ENCODE assay signal across 1 cellular context in genomic region chr5:32232441-32233219, GRCh38.
A peak's percentile ranks its signal among the peaks of the same experiment; 100 is the strongest.
TF ChIP-seq lines count a peak whose summit lies in the region.

No MANE protein-coding gene starts in this region.

TF ChIP-seq in HepG2, 621 proteins besides CTCF, POLR2A, EP300 and RAD21 (continued from another document and continues in another):
- TF ChIP-seq, protein P1, sequence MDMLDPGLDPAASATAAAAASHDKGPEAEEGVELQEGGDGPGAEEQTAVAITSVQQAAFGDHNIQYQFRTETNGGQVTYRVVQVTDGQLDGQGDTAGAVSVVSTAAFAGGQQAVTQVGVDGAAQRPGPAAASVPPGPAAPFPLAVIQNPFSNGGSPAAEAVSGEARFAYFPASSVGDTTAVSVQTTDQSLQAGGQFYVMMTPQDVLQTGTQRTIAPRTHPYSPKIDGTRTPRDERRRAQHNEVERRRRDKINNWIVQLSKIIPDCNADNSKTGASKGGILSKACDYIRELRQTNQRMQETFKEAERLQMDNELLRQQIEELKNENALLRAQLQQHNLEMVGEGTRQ (IDR thresholded peaks at IDR 0.05; ENCODE audit: low read depth, low read length) = no peak
- TF ChIP-seq, protein P1 (CRISPR knock-in tag; IDR thresholded peaks at IDR 0.05; ENCODE audit: borderline replicate concordance) = no peak
- TF ChIP-seq SSRP1 (CRISPR knock-in tag; IDR thresholded peaks at IDR 0.05) (peak; percentile 62; the same call in 1 of the 2 replicates), ZNF557 (CRISPR knock-in tag; IDR thresholded peaks at IDR 0.05) (no peak), GATA4 (IDR thresholded peaks at IDR 0.05; ENCODE audit: borderline replicate concordance, low read depth) (no peak), ZNF292 (CRISPR knock-in tag; IDR thresholded peaks at IDR 0.05; ENCODE audit: borderline replicate concordance, low read depth) (no peak), POGK (CRISPR knock-in tag; conservative IDR thresholded peaks at IDR 0.05) (no peak), ZNF263 (CRISPR knock-in tag; IDR thresholded peaks at IDR 0.05) (no peak), PLRG1 (conservative IDR thresholded peaks at IDR 0.05) (no peak), ZNF766 (CRISPR knock-in tag; IDR thresholded peaks at IDR 0.05; ENCODE audit: borderline replicate concordance) (no peak), ZNF44 (CRISPR knock-in tag; IDR thresholded peaks at IDR 0.05) (no peak), ZHX1 (CRISPR knock-in tag; IDR thresholded peaks at IDR 0.05; ENCODE audit: low read depth) (no peak), GABPA (IDR thresholded peaks at IDR 0.05; ENCODE audit: low read depth, low read length) (no peak), GABPA (CRISPR knock-in tag; IDR thresholded peaks at IDR 0.05; ENCODE audit: low read depth) (0 out of 2 replicates have a peak, but pooled peaks have one; percentile 3), WIZ (CRISPR knock-in tag; IDR thresholded peaks at IDR 0.05) (no peak), MYNN (CRISPR knock-in tag; IDR thresholded peaks at IDR 0.05; ENCODE audit: low read depth) (no peak), HOXD1 (CRISPR knock-in tag; IDR thresholded peaks at IDR 0.05) (no peak), U2AF1 (optimal IDR thresholded peaks at IDR 0.05; ENCODE audit: low read depth, low read length) (no peak), ZC3H4 (CRISPR knock-in tag; IDR thresholded peaks at IDR 0.05; ENCODE audit: borderline replicate concordance) (no peak), ZNF562 (CRISPR knock-in tag; IDR thresholded peaks at IDR 0.05; ENCODE audit: borderline replicate concordance) (no peak), ZMYM4 (CRISPR knock-in tag; IDR thresholded peaks at IDR 0.05) (no peak), GATAD2A (CRISPR knock-in tag; IDR thresholded peaks at IDR 0.05) (peak; percentile 49), HDAC2 (CRISPR knock-in tag; IDR thresholded peaks at IDR 0.05) (0 out of 2 replicates have a peak, but pooled peaks have one; percentile 7), ZNF441 (CRISPR knock-in tag; IDR thresholded peaks at IDR 0.05; ENCODE audit: borderline replicate concordance) (no peak), SP4 (CRISPR knock-in tag; IDR thresholded peaks at IDR 0.05) (0 out of 2 replicates have a peak, but pooled peaks have one; percentile 24), FUBP1 (CRISPR knock-in tag; IDR thresholded peaks at IDR 0.05; ENCODE audit: borderline replicate concordance) (no peak), ZIK1 (CRISPR knock-in tag; IDR thresholded peaks at IDR 0.05; ENCODE audit: borderline replicate concordance, low read depth) (no peak), FOXM1 (CRISPR knock-in tag; IDR thresholded peaks at IDR 0.05) (no peak), ZNF317 (CRISPR knock-in tag; IDR thresholded peaks at IDR 0.05) (0 out of 2 replicates have a peak, but pooled peaks have one; percentile 19), ZNF552 (CRISPR knock-in tag; IDR thresholded peaks at IDR 0.05; ENCODE audit: borderline replicate concordance) (no peak), CBFB (CRISPR knock-in tag; IDR thresholded peaks at IDR 0.05) (no peak), ZNF749 (CRISPR knock-in tag; IDR thresholded peaks at IDR 0.05; ENCODE audit: borderline replicate concordance) (no peak), ZNF850 (CRISPR knock-in tag; conservative IDR thresholded peaks at IDR 0.05) (no peak), CC2D1A (CRISPR knock-in tag; IDR thresholded peaks at IDR 0.05) (no peak), REPIN1 (CRISPR knock-in tag; IDR thresholded peaks at IDR 0.05; ENCODE audit: borderline replicate concordance, low read depth) (no peak), ZNF274 (CRISPR knock-in tag; IDR thresholded peaks at IDR 0.05) (no peak), ZNF891 (CRISPR knock-in tag; IDR thresholded peaks at IDR 0.05) (no peak), ADNP (CRISPR knock-in tag; IDR thresholded peaks at IDR 0.05) (no peak), ZNF124 (CRISPR knock-in tag; IDR thresholded peaks at IDR 0.05) (no peak), RFXAP (CRISPR knock-in tag; IDR thresholded peaks at IDR 0.05; ENCODE audit: borderline replicate concordance) (no peak), ZNF672 (CRISPR knock-in tag; IDR thresholded peaks at IDR 0.05) (no peak), HNRNPH1 (optimal IDR thresholded peaks at IDR 0.05; ENCODE audit: low read depth, low read length) (no peak), SUZ12 (IDR thresholded peaks at IDR 0.05; ENCODE audit: low read depth, low read length) (no peak)
- TF ChIP-seq, protein P2, sequence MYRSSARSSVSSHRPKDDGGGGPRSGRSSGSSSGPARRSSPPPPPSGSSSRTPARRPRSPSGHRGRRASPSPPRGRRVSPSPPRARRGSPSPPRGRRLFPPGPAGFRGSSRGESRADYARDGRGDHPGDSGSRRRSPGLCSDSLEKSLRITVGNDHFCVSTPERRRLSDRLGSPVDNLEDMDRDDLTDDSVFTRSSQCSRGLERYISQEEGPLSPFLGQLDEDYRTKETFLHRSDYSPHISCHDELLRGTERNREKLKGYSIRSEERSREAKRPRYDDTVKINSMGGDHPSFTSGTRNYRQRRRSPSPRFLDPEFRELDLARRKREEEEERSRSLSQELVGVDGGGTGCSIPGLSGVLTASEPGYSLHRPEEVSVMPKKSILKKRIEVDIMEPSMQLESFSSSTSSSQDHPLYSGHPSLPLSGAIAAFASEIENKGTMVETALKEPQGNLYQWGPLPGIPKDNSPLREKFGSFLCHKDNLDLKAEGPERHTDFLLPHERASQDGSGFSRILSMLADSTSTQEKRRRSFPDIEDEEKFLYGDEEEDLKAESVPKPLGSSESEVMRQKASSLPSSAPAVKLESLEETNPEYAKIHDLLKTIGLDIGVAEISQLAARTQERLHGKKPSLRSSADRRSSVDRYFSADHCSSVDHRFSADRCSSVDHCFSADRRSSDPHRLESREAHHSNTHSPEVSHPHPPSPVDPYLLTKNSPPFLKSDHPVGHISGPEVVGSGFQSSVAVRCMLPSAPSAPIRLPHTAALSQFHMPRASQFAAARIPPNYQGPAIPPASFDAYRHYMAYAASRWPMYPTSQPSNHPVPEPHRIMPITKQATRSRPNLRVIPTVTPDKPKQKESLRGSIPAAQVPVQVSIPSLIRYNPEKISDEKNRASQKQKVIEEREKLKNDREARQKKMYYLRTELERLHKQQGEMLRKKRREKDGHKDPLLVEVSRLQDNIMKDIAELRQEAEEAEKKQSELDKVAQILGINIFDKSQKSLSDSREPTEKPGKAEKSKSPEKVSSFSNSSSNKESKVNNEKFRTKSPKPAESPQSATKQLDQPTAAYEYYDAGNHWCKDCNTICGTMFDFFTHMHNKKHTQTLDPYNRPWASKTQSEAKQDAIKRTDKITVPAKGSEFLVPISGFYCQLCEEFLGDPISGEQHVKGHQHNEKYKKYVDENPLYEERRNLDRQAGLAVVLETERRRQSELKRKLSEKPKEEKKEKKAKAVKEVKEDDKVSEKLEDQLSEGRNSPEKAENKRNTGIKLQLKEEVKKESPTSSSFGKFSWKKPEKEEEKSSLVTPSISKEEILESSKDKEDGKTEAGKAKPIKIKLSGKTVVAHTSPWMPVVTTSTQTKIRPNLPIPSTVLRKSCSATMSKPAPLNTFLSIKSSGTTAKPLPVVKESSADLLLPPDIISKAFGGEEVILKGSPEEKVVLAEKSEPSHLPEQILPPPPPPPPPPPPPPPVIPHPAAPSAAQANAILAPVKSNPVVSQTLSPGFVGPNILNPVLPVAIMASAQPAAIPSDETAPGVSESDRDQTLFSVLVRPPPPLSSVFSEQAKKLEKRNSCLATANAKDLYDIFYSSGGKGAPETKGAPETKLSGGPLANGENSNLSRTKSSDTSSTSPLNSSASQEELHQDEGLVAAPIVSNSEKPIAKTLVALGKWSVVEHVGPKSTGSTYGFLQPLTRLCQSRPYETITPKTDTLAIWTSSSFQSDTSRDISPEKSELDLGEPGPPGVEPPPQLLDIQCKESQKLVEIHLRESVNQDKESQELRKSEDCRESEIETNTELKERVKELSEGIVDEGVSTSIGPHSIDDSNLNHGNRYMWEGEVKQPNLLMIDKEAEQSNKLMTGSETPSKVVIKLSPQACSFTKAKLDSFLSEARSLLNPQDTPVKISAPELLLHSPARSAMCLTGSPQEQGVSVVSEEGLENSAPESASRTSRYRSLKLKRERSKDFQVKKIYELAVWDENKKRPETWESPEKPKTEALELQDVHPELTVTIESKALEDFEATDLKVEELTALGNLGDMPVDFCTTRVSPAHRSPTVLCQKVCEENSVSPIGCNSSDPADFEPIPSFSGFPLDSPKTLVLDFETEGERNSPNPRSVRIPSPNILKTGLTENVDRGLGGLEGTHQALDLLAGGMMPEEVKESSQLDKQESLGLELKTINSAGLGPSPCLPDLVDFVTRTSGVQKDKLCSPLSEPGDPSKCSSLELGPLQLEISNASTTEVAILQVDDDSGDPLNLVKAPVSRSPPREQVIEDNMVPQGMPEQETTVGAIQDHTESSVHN (CRISPR knock-in tag; IDR thresholded peaks at IDR 0.05) = no peak
- TF ChIP-seq, protein P3, sequence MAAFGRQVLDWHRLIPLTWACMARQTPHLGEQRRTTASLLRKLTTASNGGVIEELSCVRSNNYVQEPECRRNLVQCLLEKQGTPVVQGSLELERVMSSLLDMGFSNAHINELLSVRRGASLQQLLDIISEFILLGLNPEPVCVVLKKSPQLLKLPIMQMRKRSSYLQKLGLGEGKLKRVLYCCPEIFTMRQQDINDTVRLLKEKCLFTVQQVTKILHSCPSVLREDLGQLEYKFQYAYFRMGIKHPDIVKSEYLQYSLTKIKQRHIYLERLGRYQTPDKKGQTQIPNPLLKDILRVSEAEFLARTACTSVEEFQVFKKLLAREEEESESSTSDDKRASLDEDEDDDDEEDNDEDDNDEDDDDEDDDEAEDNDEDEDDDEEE (CRISPR knock-in tag; IDR thresholded peaks at IDR 0.05) = no peak
- TF ChIP-seq, protein P4, sequence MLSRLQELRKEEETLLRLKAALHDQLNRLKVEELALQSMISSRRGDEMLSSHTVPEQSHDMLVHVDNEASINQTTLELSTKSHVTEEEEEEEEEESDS (CRISPR knock-in tag; IDR thresholded peaks at IDR 0.05; ENCODE audit: borderline replicate concordance) = no peak
- TF ChIP-seq, protein P5, sequence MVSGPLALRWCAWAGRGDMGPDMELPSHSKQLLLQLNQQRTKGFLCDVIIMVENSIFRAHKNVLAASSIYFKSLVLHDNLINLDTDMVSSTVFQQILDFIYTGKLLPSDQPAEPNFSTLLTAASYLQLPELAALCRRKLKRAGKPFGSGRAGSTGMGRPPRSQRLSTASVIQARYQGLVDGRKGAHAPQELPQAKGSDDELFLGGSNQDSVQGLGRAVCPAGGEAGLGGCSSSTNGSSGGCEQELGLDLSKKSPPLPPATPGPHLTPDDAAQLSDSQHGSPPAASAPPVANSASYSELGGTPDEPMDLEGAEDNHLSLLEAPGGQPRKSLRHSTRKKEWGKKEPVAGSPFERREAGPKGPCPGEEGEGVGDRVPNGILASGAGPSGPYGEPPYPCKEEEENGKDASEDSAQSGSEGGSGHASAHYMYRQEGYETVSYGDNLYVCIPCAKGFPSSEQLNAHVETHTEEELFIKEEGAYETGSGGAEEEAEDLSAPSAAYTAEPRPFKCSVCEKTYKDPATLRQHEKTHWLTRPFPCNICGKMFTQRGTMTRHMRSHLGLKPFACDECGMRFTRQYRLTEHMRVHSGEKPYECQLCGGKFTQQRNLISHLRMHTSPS (CRISPR knock-in tag; IDR thresholded peaks at IDR 0.05; ENCODE audit: low read depth) = peak; percentile 88
